In the genomic region with DNA sequence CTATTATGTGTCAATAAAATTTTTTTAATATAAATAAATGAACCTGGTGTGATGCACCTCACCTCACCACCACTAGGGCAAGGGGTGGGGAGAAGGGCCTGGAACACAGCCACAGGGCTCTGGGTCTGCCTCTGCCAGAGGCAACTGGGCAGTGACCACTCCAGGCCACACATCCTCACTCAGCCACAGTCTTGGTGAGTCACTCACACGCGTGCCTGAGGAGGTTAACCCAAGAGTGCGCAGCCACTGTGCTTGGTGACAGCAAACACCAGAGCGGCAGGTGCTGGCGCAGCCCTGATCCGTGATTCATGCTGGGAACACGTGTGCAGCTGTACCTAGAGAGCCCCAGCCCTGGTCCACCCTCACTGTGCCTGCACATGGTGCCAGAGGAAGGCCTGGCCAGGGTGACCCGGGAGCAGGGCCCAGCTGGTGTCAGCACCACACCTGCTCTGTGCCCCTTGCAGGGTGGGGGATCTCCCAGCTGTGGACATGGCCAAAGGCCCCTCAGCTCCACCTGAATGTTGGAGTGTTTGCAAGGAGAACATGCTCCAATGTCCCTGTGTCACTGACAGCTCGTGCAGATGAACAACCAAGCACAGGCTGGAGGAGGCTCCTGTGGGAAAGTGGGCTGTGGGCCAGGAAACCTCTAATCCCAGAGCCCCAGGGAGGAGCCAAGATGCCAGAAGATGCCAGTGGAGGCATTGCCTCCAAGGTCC, we compare ENCODE assay signal across 8 cellular contexts. TPM values are rescaled to one million over a fixed set of nuclear protein-coding genes. Genes with fewer than 3 reads are reported as not detected.
A peak's percentile ranks its signal among the peaks of the same experiment; 100 is the strongest.
DNase-seq lines count a peak whose midpoint lies in the region; ATAC-seq and TF ChIP-seq lines count a peak whose summit lies in the region.

No MANE protein-coding gene starts in this region.

- no peak overlapping the region for H2BK120ac ChIP-seq in mesendoderm (ENCODE audit: low read depth, low read length)

- no peaks in the 10 kb centered on the region for H3K27me3 ChIP-seq in KMS-11 (ENCODE audit: insufficient read depth, low read depth)
- no peaks in the 10 kb centered on the region for H3K27me3 ChIP-seq in mesendoderm (ENCODE audit: insufficient read depth, low read length, poor library complexity)

- H3K79me1 ChIP-seq in mesendoderm (ENCODE audit: low read length), result no peaks in the 10 kb centered on the region

- no CpG with 5 or more reads among the region's 9 CpGs for WGBS in mesendoderm (ENCODE audit: extremely low coverage, insufficient coverage, low lambda C conversion rate)

- no peak overlapping the region for H4K8ac ChIP-seq in mesendoderm (ENCODE audit: low read depth, low read length)

- H3K4me3 ChIP-seq in KMS-11 (IDR thresholded peaks at IDR 0.05; ENCODE audit: insufficient read depth, low read depth, low read length) (no peak overlapping the region), mesendoderm (ENCODE audit: low read length) (no peak overlapping the region)

- H2BK15ac ChIP-seq in mesendoderm (replicated peaks; ENCODE audit: low read depth), result no peak overlapping the region

- H2AK5ac ChIP-seq in mesendoderm (ENCODE audit: low read length), result no peak overlapping the region

- H3K9ac ChIP-seq in KMS-11 (no peak overlapping the region), mesendoderm (ENCODE audit: low read length) (no peak overlapping the region)

- H3K4ac ChIP-seq in mesendoderm (ENCODE audit: low read depth, low read length), result no peak overlapping the region

- H4K5ac ChIP-seq in mesendoderm (ENCODE audit: low read length), result no peak overlapping the region

- DNase-seq in DMS 273 (lab: John Stamatoyannopoulos, UW; ENCODE audit: unreplicated experiment) (peak; percentile 72), DMS 273 treated with DMSO at 0.1 percent for 48 hours (lab: John Stamatoyannopoulos, UW) (no peak), astrocyte of the hippocampus (ENCODE audit: low read depth, low spot score) (peak; percentile 62), mesendoderm (peak; percentile 18), T-helper 1 cell (no peak)
- DNase-seq in stimulated activated CD4-positive, alpha-beta T cell treated with anti-CD3 and anti-CD28 coated beads, Interleukin-2, amount 100 ng/mL, for 48 hours, result no peak

- no peak for ATAC-seq in GM18505 (IDR thresholded peaks at IDR 0.05; ENCODE audit: unreplicated experiment)

- no peaks in the 10 kb centered on the region for H4K20me1 ChIP-seq in KMS-11 (ENCODE audit: insufficient read depth)

- H2BK5ac ChIP-seq in mesendoderm (ENCODE audit: low read length), result no peak overlapping the region

- no peak overlapping the region for H3K18ac ChIP-seq in mesendoderm (ENCODE audit: low read length)

- TF ChIP-seq POLR2A in GM18505 (IDR thresholded peaks at IDR 0.05; ENCODE audit: borderline replicate concordance, extremely low read depth, insufficient read depth, insufficient read length), result no peak

- no peak overlapping the region for H3K23ac ChIP-seq in mesendoderm (ENCODE audit: low read length)

- H3K79me2 ChIP-seq in KMS-11 (ENCODE audit: insufficient read depth, low read depth) (no peaks in the 10 kb centered on the region), mesendoderm (ENCODE audit: control insufficient read depth, insufficient read depth, low read length) (no peaks in the 10 kb centered on the region)

- H3K4me2 ChIP-seq in KMS-11 (no peak overlapping the region), mesendoderm (ENCODE audit: low read length) (no peak overlapping the region)

- no peak overlapping the region for H3K27ac ChIP-seq in KMS-11
- no peak overlapping the region for H3K27ac ChIP-seq in mesendoderm (ENCODE audit: low read depth, low read length)

- H3K4me1 ChIP-seq in KMS-11 (ENCODE audit: low read depth, poor library complexity, severe bottlenecking), result peaks cover 7% of the 10 kb centered on the region
- no peaks in the 10 kb centered on the region for H3K4me1 ChIP-seq in mesendoderm (ENCODE audit: control insufficient read depth, low read depth, low read length)

- no peaks in the 10 kb centered on the region for H3K36me3 ChIP-seq in KMS-11 (ENCODE audit: insufficient read depth)
- H3K36me3 ChIP-seq in mesendoderm (ENCODE audit: control insufficient read depth, insufficient read depth, low read length), result no peaks in the 10 kb centered on the region

- H2AFZ ChIP-seq in KMS-11 (ENCODE audit: low read depth), result no peak overlapping the region

- no peak overlapping the region for H3K56ac ChIP-seq in mesendoderm (ENCODE audit: low read length)

- TF ChIP-seq CTCF in KMS-11 (conservative IDR thresholded peaks at IDR 0.05; ENCODE audit: low read depth, low read length), result peak; percentile 49

RNA-seq across cellular contexts. Expression of gene SLC41A3, which starts 2.1 kb away (rescaled TPM):
- 25.6 TPM for polyA plus RNA-seq in mesendoderm (2013, experiment 1 of 2)
- polyA plus RNA-seq in mesendoderm (2013, experiment 2 of 2), result 26.0 TPM

Comparison
In these comparisons a context has a peak if more than half of its experiments do, and no peak if none do; other contexts are left out.
1. DNase-seq: peak in DMS 273 (single experiment), astrocyte of the hippocampus (single experiment) and mesendoderm (single experiment); none in DMS 273 treated with DMSO at 0.1 percent for 48 hours (single experiment), stimulated activated CD4-positive, alpha-beta T cell treated with anti-CD3 and anti-CD28 coated beads, Interleukin-2, amount 100 ng/mL, for 48 hours (0 of 2) and T-helper 1 cell (0 of 5).